Comparison of ENCODE assay signal across 8 cellular contexts in genomic region chr2:130427631-130428030, GRCh38.
A peak's percentile ranks its signal among the peaks of the same experiment; 100 is the strongest.
DNase-seq lines count a peak whose midpoint lies in the region; ATAC-seq and TF ChIP-seq lines count a peak whose summit lies in the region.
"Not testable (repeated sequence)": the region's sequence is repeated elsewhere in the genome, so short reads cannot be mapped to it uniquely, and the experiment has no call there.

No MANE protein-coding gene starts in this region.

- H3K4me1 ChIP-seq in parathyroid adenoma, transverse colon: not testable (repeated sequence)

- H3K4me1 Mint-ChIP-seq in activated naive CD4-positive, alpha-beta T cell treated with anti-CD3 and anti-CD28 coated beads, Interleukin-2, amount 50 U/mL, for 24 hours; immature natural killer cell: not testable (repeated sequence)

- H3K36me3 Mint-ChIP-seq in activated naive CD4-positive, alpha-beta T cell treated with anti-CD3 and anti-CD28 coated beads, Interleukin-2, amount 50 U/mL, for 24 hours; immature natural killer cell: not testable (repeated sequence)

- H3K36me3 ChIP-seq in parathyroid adenoma (ENCODE audit: control insufficient read depth, insufficient read depth, low read length); transverse colon: not testable (repeated sequence)

- not testable (repeated sequence) for TF ChIP-seq EP300 in transverse colon (IDR thresholded peaks at IDR 0.05; ENCODE audit: low read depth)

- WGBS in transverse colon (ENCODE audit: low coverage in 1 of 2), 2 donors: 2% methylated on average over 30 of the region's 34 CpGs; no CpG with 5 or more reads in 1 of the 2 donors

- DNase-seq in GM04504 (ENCODE audit: low read depth) (peak; percentile 3), NCI-H526 treated with DMSO at 0.1 percent for 48 hours (lab: John Stamatoyannopoulos, UW) (peak; percentile 29), immature natural killer cell (peak; percentile 9 to 27 (median 15)), transverse colon (peak; percentile 66)
- DNase-seq in epithelial cell of proximal tubule (ENCODE audit: low read depth): not testable (repeated sequence)

- not testable (repeated sequence) for H3K9ac ChIP-seq in parathyroid adenoma

- H3K9me3 Mint-ChIP-seq in activated naive CD4-positive, alpha-beta T cell treated with anti-CD3 and anti-CD28 coated beads, Interleukin-2, amount 50 U/mL, for 24 hours; immature natural killer cell: not testable (repeated sequence)

- not testable (repeated sequence) for H3K27ac Mint-ChIP-seq in activated naive CD4-positive, alpha-beta T cell treated with anti-CD3 and anti-CD28 coated beads, Interleukin-2, amount 50 U/mL, for 24 hours
- peak overlapping the region in 1 of 6 donors; percentile 75 for H3K27ac Mint-ChIP-seq in immature natural killer cell

- peak overlapping the region; percentile 95 for H2AFZ ChIP-seq in parathyroid adenoma

- not testable (repeated sequence) for TF ChIP-seq CTCF in epithelial cell of proximal tubule (conservative IDR thresholded peaks at IDR 0.05; ENCODE audit: low read depth, low read length)
- TF ChIP-seq CTCF in parathyroid adenoma (IDR thresholded peaks at IDR 0.05): peak; percentile 38
- TF ChIP-seq CTCF in transverse colon (IDR thresholded peaks at IDR 0.05): peak; percentile 28 to 40 (median 31)

- TF ChIP-seq POLR2A in transverse colon (IDR thresholded peaks at IDR 0.05): not testable (repeated sequence)

- ATAC-seq in HG02588 (IDR thresholded peaks at IDR 0.05; ENCODE audit: unreplicated experiment): peak; percentile 60

- H3K27ac ChIP-seq in parathyroid adenoma: peak overlapping the region; percentile 36
- H3K27ac ChIP-seq in transverse colon: not testable (repeated sequence)

- not testable (repeated sequence) for H3K27me3 ChIP-seq in parathyroid adenoma (ENCODE audit: control insufficient read depth, insufficient read depth, low read length); transverse colon

- H3K4me2 ChIP-seq in parathyroid adenoma (ENCODE audit: low read length): peak overlapping the region; percentile 47

- H3K4me3 ChIP-seq in epithelial cell of proximal tubule (ENCODE audit: low read depth, low read length): peak overlapping the region; percentile 35
- peak overlapping the region; percentile 47 for H3K4me3 ChIP-seq in parathyroid adenoma (ENCODE audit: low read depth, low read length)
- H3K4me3 ChIP-seq in transverse colon: peak overlapping the region; percentile 20 to 52 (median 33)

- H3K9me3 ChIP-seq in parathyroid adenoma (ENCODE audit: control insufficient read depth, low read length); transverse colon: not testable (repeated sequence)

- intact Hi-C loops in transverse colon (cut with DNase I; ENCODE audit: low total_unique reads): not testable (repeated sequence)

- in situ Hi-C loops in transverse colon (cut with MboI; ENCODE audit: low pct_ligation_motif_present in 1 of 4, low pct_unique_long_range_greater_than_20kb in 1 of 4, low sequenced_read_pairs in 3 of 4): not testable (repeated sequence)

- not testable (repeated sequence) for H3K79me2 ChIP-seq in parathyroid adenoma

- not testable (repeated sequence) for H3K27me3 Mint-ChIP-seq in activated naive CD4-positive, alpha-beta T cell treated with anti-CD3 and anti-CD28 coated beads, Interleukin-2, amount 50 U/mL, for 24 hours; immature natural killer cell (ENCODE audit: low read depth in 3 of 3)

- peak overlapping the region; percentile 68 for H3K4me3 Mint-ChIP-seq in activated naive CD4-positive, alpha-beta T cell treated with anti-CD3 and anti-CD28 coated beads, Interleukin-2, amount 50 U/mL, for 24 hours
- H3K4me3 Mint-ChIP-seq in immature natural killer cell: peak overlapping the region; percentile 72 to 89 (median 78)
